ENCODE assay signal across 11 cellular contexts in the genomic region with DNA sequence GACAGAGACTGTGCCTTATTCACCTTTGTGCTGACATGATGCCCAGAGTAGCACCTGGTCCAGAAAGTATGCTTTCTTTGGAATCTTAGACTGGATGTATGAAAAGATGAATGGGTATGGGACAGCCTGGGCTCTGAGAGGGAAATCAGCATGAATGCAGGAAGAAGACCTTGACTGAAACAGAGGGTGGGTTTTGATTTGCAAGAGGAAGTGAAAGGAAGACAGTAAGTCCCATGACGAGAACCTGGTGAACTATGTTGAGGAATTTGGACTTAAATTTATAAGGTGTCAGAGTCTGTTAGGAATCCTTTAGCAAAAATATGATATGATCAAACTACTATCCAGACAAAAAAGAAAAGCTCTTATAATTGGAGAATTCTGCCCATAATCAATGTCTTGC.
DNase-seq lines count a peak whose midpoint lies in the region; ATAC-seq and TF ChIP-seq lines count a peak whose summit lies in the region.
"Had no signal": no experiment of that assay in that cellular context is flagged by ENCODE, and none has a peak within 500 bp of the region (broad histone marks: within the 10 kb centered on the region; RNA-seq: fewer than 3 reads in every experiment).

No MANE protein-coding gene starts in this region.

- no peak overlapping the region for H3K4me3 ChIP-seq in uterus

- no peak for TF ChIP-seq POLR2A in uterus (IDR thresholded peaks at IDR 0.05)

- H3K4me1 Mint-ChIP-seq in CD14-positive monocyte = peaks cover 69% of the 10 kb centered on the region

- H3K27me3 ChIP-seq in uterus = no peaks in the 10 kb centered on the region
- H3K27me3 ChIP-seq: brain microvascular endothelial cell had no signal

- H3K27ac Mint-ChIP-seq in CD14-positive monocyte = peak overlapping the region; percentile 8 to 60 (median 43)

- no peaks in the 10 kb centered on the region for H3K27me3 Mint-ChIP-seq in CD14-positive monocyte (ENCODE audit: low read depth in 3 of 3)

- peak overlapping the region in 1 of 2 donors; percentile 5 for H3K4me3 Mint-ChIP-seq in CD14-positive monocyte

- H3K9me3 Mint-ChIP-seq in CD14-positive monocyte = peaks cover 0 to 4% (median under 1%) of the 10 kb centered on the region in 7 donors

- H3K36me3 Mint-ChIP-seq in CD14-positive monocyte = peaks cover 0 to 2% of the 10 kb centered on the region in 2 donors

- H3K27ac ChIP-seq in uterus = no peak overlapping the region

- peak; percentile 83 for ATAC-seq in GM19438 (IDR thresholded peaks at IDR 0.05; ENCODE audit: low read depth, unreplicated experiment)
- ATAC-seq in HG02973 (IDR thresholded peaks at IDR 0.05; ENCODE audit: unreplicated experiment) = peak; percentile 79
- ATAC-seq: esophagus mucosa had no signal

- H3K9me3 ChIP-seq in uterus = no peaks in the 10 kb centered on the region

- intact Hi-C loops in CD14-positive monocyte (cut with micrococcal nuclease) (no loop called here), uterus (cut with DNase I; ENCODE audit: low total_unique reads) (no loop called here)

- no peak for TF ChIP-seq CTCF in CD14-positive monocyte (IDR thresholded peaks at IDR 0.05)
- no peak for TF ChIP-seq CTCF in uterus (IDR thresholded peaks at IDR 0.05)

- no peaks in the 10 kb centered on the region for H3K4me1 ChIP-seq in uterus

- no peaks in the 10 kb centered on the region for H3K36me3 ChIP-seq in uterus
- H3K36me3 ChIP-seq: brain microvascular endothelial cell had no signal

- DNase-seq in CD14-positive monocyte (ENCODE audit: low spot score) = no peak
- DNase-seq in MV-4-11 (lab: John Stamatoyannopoulos, UW) = peak; percentile 57
- no peak for DNase-seq in ecto neural progenitor cell (ENCODE audit: low spot score)
- DNase-seq in uterus = no peak
- no peak for DNase-seq in COR-L47 (lab: John Stamatoyannopoulos, UW)
- no peak for DNase-seq in T-helper 1 cell
- DNase-seq: activated T-cell treated with anti-CD3 and anti-CD28 coated beads, Interleukin-2, amount 50 U/mL, for 48 hours; brain microvascular endothelial cell had no signal
